In the genomic region with DNA sequence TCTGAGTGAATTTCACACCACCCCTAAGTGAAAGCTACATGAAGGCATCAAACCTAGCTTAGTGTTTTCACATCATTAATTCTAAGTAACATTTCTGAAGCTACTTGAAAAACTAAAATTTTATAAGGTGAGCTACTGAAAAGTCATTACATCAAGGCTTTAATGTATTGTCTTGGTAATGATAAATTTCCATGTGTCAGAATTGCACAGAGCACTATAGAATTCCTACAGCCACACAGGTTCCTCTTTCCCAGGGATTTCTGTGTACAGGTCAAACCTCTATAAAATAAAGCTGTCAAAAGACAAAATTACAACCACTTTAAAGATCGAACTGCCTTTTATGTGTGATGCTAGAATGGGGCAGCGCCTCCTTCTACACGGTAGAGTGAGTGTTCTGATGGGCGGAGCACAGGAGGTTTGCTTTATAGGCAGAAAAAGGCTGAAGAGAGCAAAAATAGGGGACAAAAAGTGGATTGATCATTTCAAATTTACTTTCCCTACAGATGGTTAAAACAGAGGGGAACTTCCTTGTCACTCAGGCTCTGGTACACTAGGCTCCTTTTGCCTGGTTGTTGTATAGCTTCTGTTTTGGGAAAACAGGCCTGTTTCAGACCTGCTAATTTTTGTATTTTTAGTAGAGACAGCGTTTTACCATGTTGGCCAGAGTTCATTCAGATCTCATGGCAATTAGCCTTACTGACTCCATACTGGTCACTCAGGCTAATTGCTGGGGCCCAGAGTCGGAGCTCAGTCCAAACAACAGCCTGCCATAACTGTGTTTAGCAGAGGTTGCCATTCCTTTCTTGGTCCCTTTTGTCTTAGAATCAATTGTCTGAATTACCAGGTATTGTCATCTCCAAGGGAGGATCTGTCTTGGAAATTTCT, we compare ENCODE assay signal across 25 cellular contexts.
A peak's percentile ranks its signal among the peaks of the same experiment; 100 is the strongest.
DNase-seq lines count a peak whose midpoint lies in the region; ATAC-seq, FAIRE-seq and TF ChIP-seq lines count a peak whose summit lies in the region.
"Had no signal": no experiment of that assay in that cellular context is flagged by ENCODE, and none has a peak within 500 bp of the region (broad histone marks: within the 10 kb centered on the region; RNA-seq: fewer than 3 reads in every experiment).

No MANE protein-coding gene starts in this region.

- CTCF ChIA-PET in PC-3 (lab: Charles Lee) (no interaction called here), H1 (lab: Charles Lee; ENCODE audit: partially characterized antibody) (interaction anchor here (0.7 to 5.3 kb wide), 7 partner anchors 9 to 338 kb away, joined by 3 to 38 read pairs (median 3); no protein-coding TSS in a partner anchor)

- H3K4ac ChIP-seq in H1 (replicated peaks; ENCODE audit: insufficient read length, low read depth, low read length), result peak overlapping the region; percentile 65
- H3K4ac ChIP-seq in neuronal stem cell (ENCODE audit: low read length), result no peak overlapping the region

- no peaks in the 10 kb centered on the region for H3K36me3 ChIP-seq in PC-3 (ENCODE audit: low read depth, low read length)
- no peaks in the 10 kb centered on the region for H3K36me3 ChIP-seq in H1 (ENCODE audit: control insufficient read depth in 2 of 4, insufficient read depth in 4 of 4, low read length in 3 of 4)
- no peaks in the 10 kb centered on the region for H3K36me3 ChIP-seq in neuronal stem cell (replicated peaks in 1 of 2; ENCODE audit: control insufficient read depth in 2 of 2, insufficient read depth in 2 of 2, low read length in 2 of 2)
- no peaks in the 10 kb centered on the region for H3K36me3 ChIP-seq in heart left ventricle
- H3K36me3 ChIP-seq: ascending aorta, BLaER1, right atrium auricular region had no signal

- no peak overlapping the region for H4K8ac ChIP-seq in H1 (ENCODE audit: extremely low read depth, insufficient read depth, low read length)
- no peak overlapping the region for H4K8ac ChIP-seq in neuronal stem cell (ENCODE audit: low read depth, low read length)

- no peak for TF ChIP-seq EP300 in H1 (IDR thresholded peaks at IDR 0.05; ENCODE audit: borderline replicate concordance in 1 of 2, low read depth in 2 of 2, low read length in 2 of 2)

- H3K14ac ChIP-seq in H1 (ENCODE audit: insufficient read length) (no peak overlapping the region), neuronal stem cell (ENCODE audit: low read length) (no peak overlapping the region)

- H2BK15ac ChIP-seq in H1 (ENCODE audit: low read length) (no peak overlapping the region), neuronal stem cell (ENCODE audit: low read length) (no peak overlapping the region)

- H2AK5ac ChIP-seq in H1 (ENCODE audit: low read depth, low read length) (no peak overlapping the region), neuronal stem cell (ENCODE audit: low read depth, low read length) (no peak overlapping the region)

- H3K9me2 ChIP-seq in PC-3 (replicated peaks; ENCODE audit: low read length), result no peaks in the 10 kb centered on the region

- no peak overlapping the region for H4K5ac ChIP-seq in H1 (ENCODE audit: insufficient read length, low read depth, low read length)

- H3K56ac ChIP-seq in H1 (replicated peaks; ENCODE audit: insufficient read length, low read depth, low read length), result no peak overlapping the region

- peak overlapping the region; percentile 68 for H3K4me2 ChIP-seq in PC-3 (ENCODE audit: low read length)
- H3K4me2 ChIP-seq in H1 (ENCODE audit: insufficient read depth in 1 of 2, low read depth in 2 of 2, low read length in 2 of 2), result no peak overlapping the region
- H3K4me2 ChIP-seq in neuronal stem cell (ENCODE audit: insufficient read depth, low read length, poor library complexity, severe bottlenecking), result no peak overlapping the region
- H3K4me2 ChIP-seq: BLaER1, smooth muscle cell had no signal

- H3K23me2 ChIP-seq in H1 (ENCODE audit: low read depth, low read length), result no peaks in the 10 kb centered on the region

- H3K27me3 ChIP-seq in PC-3 (ENCODE audit: low read length), result no peaks in the 10 kb centered on the region
- no peaks in the 10 kb centered on the region for H3K27me3 ChIP-seq in H1 (replicated peaks in 1 of 4; ENCODE audit: control insufficient read depth in 3 of 4, extremely low read depth in 1 of 4, insufficient read depth in 3 of 4, low read length in 3 of 4)
- no peaks in the 10 kb centered on the region for H3K27me3 ChIP-seq in neuronal stem cell (ENCODE audit: control insufficient read depth in 3 of 3, insufficient read depth in 3 of 3, low read depth in 1 of 3, low read length in 3 of 3)
- H3K27me3 ChIP-seq in heart left ventricle, result no peaks in the 10 kb centered on the region
- H3K27me3 ChIP-seq: ascending aorta, BLaER1, right atrium auricular region had no signal

- POLR2A ChIA-PET in PC-3 (lab: Charles Lee; ENCODE audit: unreplicated experiment), result no interaction called here
- POLR2A ChIA-PET in H1 (lab: Charles Lee; ENCODE audit: partially characterized antibody), result no interaction called here

- no peak for TF ChIP-seq RAD21 in H1 (IDR thresholded peaks at IDR 0.05 in 1 of 2, conservative IDR thresholded peaks at IDR 0.05 in 1 of 2; ENCODE audit: low read depth in 2 of 2, low read length in 2 of 2)

- no peaks in the 10 kb centered on the region for H3K79me2 ChIP-seq in PC-3 (ENCODE audit: low read length)
- no peaks in the 10 kb centered on the region for H3K79me2 ChIP-seq in H1 (ENCODE audit: control insufficient read depth in 1 of 2, insufficient read depth in 2 of 2, low read length in 2 of 2)
- H3K79me2 ChIP-seq: parathyroid adenoma had no signal

- FAIRE-seq in H1 (lab: Jason Lieb, UNC), result no peak
- FAIRE-seq: D721Med, islet of Langerhans had no signal

- H3K9ac ChIP-seq in PC-3 (ENCODE audit: low read length) (peak overlapping the region; percentile 2; the same call in 1 of the 2 replicates), H1 (replicated peaks in 1 of 4; ENCODE audit: extremely low read depth in 1 of 4, low read depth in 3 of 4, low read length in 3 of 4) (no peak overlapping the region), neuronal stem cell (ENCODE audit: low read depth, low read length, poor library complexity) (no peak overlapping the region)
- H3K9ac ChIP-seq: BLaER1, parathyroid adenoma had no signal

- H3K4me1 ChIP-seq in PC-3 (ENCODE audit: insufficient read depth, low read length), result peaks cover 38% of the 10 kb centered on the region
- peaks cover 1 to 9% (median 6%) of the 10 kb centered on the region in 4 experiments; a peak in 3 of 7 replicates for H3K4me1 ChIP-seq in H1 (replicated peaks in 1 of 4; ENCODE audit: control insufficient read depth in 3 of 4, insufficient read depth in 4 of 4, low read length in 3 of 4)
- H3K4me1 ChIP-seq in neuronal stem cell (ENCODE audit: control insufficient read depth in 2 of 2, insufficient read depth in 1 of 2, low read depth in 1 of 2, low read length in 2 of 2), result peaks cover 7 to 12% of the 10 kb centered on the region in 2 donors
- H3K4me1 ChIP-seq in heart left ventricle, result peaks cover 0 to 28% (median 0%) of the 10 kb centered on the region in 12 donors
- H3K4me1 ChIP-seq: parathyroid adenoma, right atrium auricular region had no signal

- no peak overlapping the region for H2BK20ac ChIP-seq in H1 (ENCODE audit: low read length)

- no peaks in the 10 kb centered on the region for H3F3A ChIP-seq in PC-3 (ENCODE audit: low read length, unreplicated experiment)

- DNase-seq in Caki2 (ENCODE audit: low read depth), result peak; percentile 41
- DNase-seq in PC-3, result peak; percentile 29
- DNase-seq in H1 (ENCODE audit: low read depth in 1 of 2, low spot score in 2 of 2), result no peak
- DNase-seq in neuronal stem cell (ENCODE audit: low spot score), result no peak
- no peak for DNase-seq in heart left ventricle
- no peak for DNase-seq in COR-L47 (lab: John Stamatoyannopoulos, UW)
- no peak for DNase-seq in LoVo (ENCODE audit: low spot score)
- DNase-seq: activated CD4-positive, alpha-beta T cell treated with anti-CD3 and anti-CD28 coated beads for 36 hours; activated gamma-delta T cell; activated naive CD8-positive, alpha-beta T cell treated with anti-CD3 and anti-CD28 coated beads, Interleukin-2, amount 10 ng/mL, durations not matched to agents 7 days and 5 days; activated T-cell treated with anti-CD3 and anti-CD28 coated beads for 4 hours; NCI-H1092 treated with DMSO at 0.1 percent for 48 hours; NCI-H1930; NCI-H2227 treated with DMSO at 0.1 percent for 48 hours; stimulated activated CD4-positive, alpha-beta T cell treated with anti-CD3 and anti-CD28 coated beads, Interleukin-1b, Interleukin-23, amount 100 ng/mL, for 48 hours; stimulated activated CD8-positive, alpha-beta memory T cell treated with anti-CD3 and anti-CD28 coated beads, Interleukin-4, amount 100 ng/mL, for 48 hours had no signal

- H2BK12ac ChIP-seq in H1 (ENCODE audit: low read depth, low read length) (no peak overlapping the region), neuronal stem cell (ENCODE audit: low read length) (no peak overlapping the region)

- TF ChIP-seq CTCF in PC-3 (conservative IDR thresholded peaks at IDR 0.05; ENCODE audit: low read depth, low read length) (no peak), H1 (IDR thresholded peaks at IDR 0.05; ENCODE audit: control extremely low read depth in 1 of 3, insufficient read depth in 1 of 3, low read depth in 1 of 3, low read length in 3 of 3) (no peak), heart left ventricle (IDR thresholded peaks at IDR 0.05) (no peak)

- H3K4me3 ChIP-seq in PC-3 (ENCODE audit: low read length) (peak overlapping the region; percentile 34), H1 (ENCODE audit: extremely low read depth in 1 of 4, insufficient read depth in 2 of 4, low read depth in 3 of 4, low read length in 4 of 4) (no peak overlapping the region), neuronal stem cell (ENCODE audit: low read length in 2 of 2) (no peak overlapping the region), heart left ventricle (no peak overlapping the region)
- H3K4me3 ChIP-seq: ascending aorta, BLaER1, right atrium auricular region, smooth muscle cell had no signal

- no peak for ATAC-seq in PC-3
- no peak for ATAC-seq in HG03139 (IDR thresholded peaks at IDR 0.05; ENCODE audit: unreplicated experiment)
- no peak for ATAC-seq in heart left ventricle
- ATAC-seq: activated CD4-positive, alpha-beta T cell treated with anti-CD3 and anti-CD28 coated beads for 36 hours; natural killer cell treated with Interleukin-12 subunit alpha and Interleukin-12 subunit beta and Interleukin-15 and Interleukin-18, amount 100 ng/mL, for 72 hours had no signal

- no peak overlapping the region for H2BK5ac ChIP-seq in H1 (ENCODE audit: low read depth, low read length)
- no peak overlapping the region for H2BK5ac ChIP-seq in neuronal stem cell (ENCODE audit: low read length)

- no peaks in the 10 kb centered on the region for H3K79me1 ChIP-seq in H1 (ENCODE audit: low read depth, low read length)
- H3K79me1 ChIP-seq in neuronal stem cell (ENCODE audit: low read depth, low read length), result no peaks in the 10 kb centered on the region

- intact Hi-C loops in PC-3 (cut with micrococcal nuclease), result no loop called here
- intact Hi-C loops in heart left ventricle (cut with DNase I), result no loop called here

- WGBS in H1 (ENCODE audit: extremely low coverage in 1 of 2, insufficient coverage in 1 of 2, insufficient read length in 1 of 2, insufficient replicate concordance in 2 of 2, low coverage in 1 of 2, low lambda C conversion rate in 2 of 2, missing lambda C conversion rate in 1 of 2), 2 experiments, result 86% methylated on average over 6 of the region's 6 CpGs; no CpG with 5 or more reads in 1 of the 2 experiments
- WGBS in neuronal stem cell (ENCODE audit: extremely low coverage in 2 of 2, insufficient read length in 2 of 2, insufficient replicate concordance in 1 of 2), 2 donors, result no CpG with 5 or more reads among the region's 6 CpGs
- 88 to 93% (median 90%) methylated on average over 6 of the region's 6 CpGs for WGBS in heart left ventricle, 4 donors

- H3K18ac ChIP-seq in H1 (ENCODE audit: extremely low read depth, low read length), result no peak overlapping the region
- H3K18ac ChIP-seq in neuronal stem cell (ENCODE audit: low read length), result no peak overlapping the region

- in situ Hi-C loops in Caki2 (cut with HindIII; ENCODE audit: low pct_unique_long_range_greater_than_20kb, low sequenced_read_pairs), result no loop called here

- no peaks in the 10 kb centered on the region for H3K9me3 ChIP-seq in PC-3 (ENCODE audit: low read length)
- no peaks in the 10 kb centered on the region for H3K9me3 ChIP-seq in H1 (ENCODE audit: insufficient read depth in 2 of 2, low read depth in 1 of 2, low read length in 1 of 2)
- H3K9me3 ChIP-seq in neuronal stem cell (replicated peaks in 1 of 2; ENCODE audit: control insufficient read depth in 2 of 2, insufficient read depth in 1 of 2, low read depth in 1 of 2, low read length in 2 of 2), result no peaks in the 10 kb centered on the region
- no peaks in the 10 kb centered on the region for H3K9me3 ChIP-seq in heart left ventricle
- H3K9me3 ChIP-seq: ascending aorta, BLaER1, right atrium auricular region had no signal

- BruUV-seq in PC-3 (replicated peaks; lab: Mats Ljungman, UMichigan), result no TSS peak

- H2AFZ ChIP-seq in PC-3 (ENCODE audit: low read length), result peak overlapping the region; percentile 33
- H2AFZ ChIP-seq in H1 (ENCODE audit: low read length), result no peak overlapping the region
- peak overlapping the region; percentile 28 for H2AFZ ChIP-seq in neuronal stem cell (ENCODE audit: low read length)
- H2AFZ ChIP-seq: parathyroid adenoma had no signal

- no peak overlapping the region for H3K23ac ChIP-seq in H1 (ENCODE audit: insufficient read length)
- H3K23ac ChIP-seq in neuronal stem cell (ENCODE audit: low read depth, low read length, poor library complexity), result no peak overlapping the region

- H4K20me1 ChIP-seq in PC-3 (ENCODE audit: low read length) (no peaks in the 10 kb centered on the region), H1 (replicated peaks in 1 of 2; ENCODE audit: control insufficient read depth in 1 of 2, insufficient read depth in 2 of 2, low read length in 2 of 2) (no peaks in the 10 kb centered on the region)
- H4K20me1 ChIP-seq: BLaER1 had no signal

- no peak for TF ChIP-seq POLR2A in H1 (IDR thresholded peaks at IDR 0.05; ENCODE audit: control extremely low read depth in 1 of 2, low read depth in 2 of 2, low read length in 2 of 2)
- TF ChIP-seq POLR2A in heart left ventricle (IDR thresholded peaks at IDR 0.05), result no peak

- H2BK120ac ChIP-seq in H1 (replicated peaks; ENCODE audit: low read depth, low read length), result no peak overlapping the region
- H2BK120ac ChIP-seq in neuronal stem cell (ENCODE audit: low read depth, low read length), result no peak overlapping the region

- H4K91ac ChIP-seq in H1 (replicated peaks; ENCODE audit: insufficient read length, low read length), result no peak overlapping the region
- H4K91ac ChIP-seq in neuronal stem cell (ENCODE audit: low read depth, low read length, poor library complexity), result no peak overlapping the region

- H3K27ac ChIP-seq in PC-3 (ENCODE audit: low read length) (peak overlapping the region; percentile 58), H1 (ENCODE audit: low read depth, low read length) (no peak overlapping the region), neuronal stem cell (replicated peaks; ENCODE audit: low read length) (no peak overlapping the region), heart left ventricle (no peak overlapping the region)
- H3K27ac ChIP-seq: ascending aorta, BLaER1, parathyroid adenoma, right atrium auricular region had no signal

Comparison
In these comparisons a context has a peak if more than half of its experiments do, and no peak if none do; other contexts are left out.
1. DNase-seq: peak in Caki2 (single experiment) and PC-3 (single experiment); none in H1 (0 of 2), neuronal stem cell (single experiment), heart left ventricle (0 of 5), COR-L47 (single experiment) and LoVo (single experiment).